Comparison of ENCODE assay signal across 17 cellular contexts in the genomic region with DNA sequence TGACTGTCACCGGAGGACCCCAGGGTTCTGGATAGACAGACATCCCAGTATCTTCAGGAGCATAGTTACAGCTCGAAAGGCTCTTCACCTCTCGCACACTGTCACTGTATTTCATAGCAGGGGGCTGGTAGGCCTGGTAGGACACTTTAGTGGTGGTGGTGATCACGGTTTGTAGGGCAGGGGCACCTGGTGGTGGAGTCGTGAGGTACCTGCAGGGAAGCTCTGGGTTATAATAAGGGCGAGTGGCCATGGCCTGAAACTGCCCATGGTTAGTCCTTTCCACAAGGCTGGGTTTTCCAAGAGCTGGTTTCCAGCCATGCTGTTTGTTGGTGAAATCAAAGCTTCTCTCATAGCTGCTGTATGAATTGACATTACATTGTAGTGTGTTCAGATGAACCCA. TPM values are rescaled to one million over a fixed set of nuclear protein-coding genes. Genes with fewer than 3 reads are reported as not detected.
A peak's percentile ranks its signal among the peaks of the same experiment; 100 is the strongest.
DNase-seq lines count a peak whose midpoint lies in the region; ATAC-seq and TF ChIP-seq lines count a peak whose summit lies in the region.
"Had no signal": no experiment of that assay in that cellular context is flagged by ENCODE, and none has a peak within 500 bp of the region (broad histone marks: within the 10 kb centered on the region; RNA-seq: fewer than 3 reads in every experiment).

No MANE protein-coding gene starts in this region.

- no peak overlapping the region for H2AK5ac ChIP-seq in H9 (ENCODE audit: insufficient read length, low read length)

- no peaks in the 10 kb centered on the region for H3K36me3 Mint-ChIP-seq in H9 (ENCODE audit: insufficient read depth in 1 of 3, low read depth in 3 of 3)
- H3K36me3 Mint-ChIP-seq in WTC11 = no peaks in the 10 kb centered on the region
- H3K36me3 Mint-ChIP-seq: CD4-positive, CD25-positive, alpha-beta regulatory T cell; CD8-positive, alpha-beta memory T cell had no signal

- TF ChIP-seq POLR2A in esophagus muscularis mucosa (IDR thresholded peaks at IDR 0.05; ENCODE audit: low read depth) = no peak

- H3K4me1 Mint-ChIP-seq in H9 (peaks cover 7 to 8% of the 10 kb centered on the region in 2 experiments), WTC11 (0 out of 2 replicates have a peak, but pooled peaks cover 4% of the 10 kb centered on the region)
- H3K4me1 Mint-ChIP-seq: CD4-positive, CD25-positive, alpha-beta regulatory T cell; CD8-positive, alpha-beta memory T cell had no signal

- no peaks in the 10 kb centered on the region for H3K9me3 Mint-ChIP-seq in H9
- H3K9me3 Mint-ChIP-seq in WTC11 = no peaks in the 10 kb centered on the region

- TF ChIP-seq CTCF in C4-2B (conservative IDR thresholded peaks at IDR 0.05) (no peak), H9 (conservative IDR thresholded peaks at IDR 0.05) (peak; percentile 29; the same call in 1 of the 3 replicates), WTC11 (IDR thresholded peaks at IDR 0.05) (no peak), esophagus muscularis mucosa (IDR thresholded peaks at IDR 0.05) (no peak)

- CTCF ChIA-PET in WTC11 (lab: Charles Lee) = interaction anchor here (0.6 to 1.7 kb wide), 4 partner anchors 13 to 396 kb away, joined by 3 to 7 read pairs (median 3); partner anchors contain the start of gene SYCP2L

- H3K27me3 ChIP-seq in H9 (ENCODE audit: insufficient read depth, low read length) (no peaks in the 10 kb centered on the region), esophagus muscularis mucosa (peaks cover 0 to under 1% (median 0%) of the 10 kb centered on the region in 4 donors)
- H3K27me3 ChIP-seq: BLaER1 had no signal

- H2BK5ac ChIP-seq in H9 (ENCODE audit: insufficient read length, low read length) = no peak overlapping the region

- peak; percentile 76 for ATAC-seq in WTC11

- no peak overlapping the region for H3K4me3 Mint-ChIP-seq in H9
- H3K4me3 Mint-ChIP-seq in WTC11 = no peak overlapping the region
- H3K4me3 Mint-ChIP-seq: CD4-positive, CD25-positive, alpha-beta regulatory T cell; CD8-positive, alpha-beta memory T cell had no signal

- no CpG with 5 or more reads among the region's 6 CpGs for WGBS in H9 (ENCODE audit: extremely low coverage, insufficient read length, low lambda C conversion rate)
- 89% methylated on average over 6 of the region's 6 CpGs for WGBS in esophagus muscularis mucosa

- no peaks in the 10 kb centered on the region for H3K23me2 ChIP-seq in H9 (ENCODE audit: insufficient read length, low read depth, low read length, poor library complexity, severe bottlenecking)

- H3K23ac ChIP-seq in H9 (ENCODE audit: insufficient read length, low read depth, low read length) = no peak overlapping the region

- no peak overlapping the region for H2BK15ac ChIP-seq in H9 (ENCODE audit: low read depth, low read length)

- H3K27me3 Mint-ChIP-seq in H9 (ENCODE audit: low read depth) (peaks cover 17% of the 10 kb centered on the region), WTC11 (ENCODE audit: low read depth) (peaks cover 12% of the 10 kb centered on the region)

- no peak overlapping the region for H3K4me3 ChIP-seq in esophagus muscularis mucosa
- H3K4me3 ChIP-seq: BLaER1 had no signal

- H2BK20ac ChIP-seq in H9 (ENCODE audit: low read depth, low read length, poor library complexity, severe bottlenecking) = no peak overlapping the region

- H2BK12ac ChIP-seq in H9 (ENCODE audit: insufficient read length, low read depth, low read length) = no peak overlapping the region

- POLR2A ChIA-PET in WTC11 (lab: Charles Lee) = no interaction called here

- H3K56ac ChIP-seq in H9 (ENCODE audit: insufficient read length, low read depth, low read length) = no peak overlapping the region

- H3T11ph ChIP-seq in H9 (ENCODE audit: low read length) = no peak overlapping the region

- H3K79me2 ChIP-seq in H9 (ENCODE audit: insufficient read depth, low read length) = no peaks in the 10 kb centered on the region

- H3K9ac ChIP-seq in H9 (ENCODE audit: extremely low read depth, insufficient read length, low read length) = no peak overlapping the region
- H3K9ac ChIP-seq: BLaER1 had no signal

- no peak for DNase-seq in H9
- DNase-seq in WTC11 (ENCODE audit: low spot score) = no peak
- DNase-seq in esophagus muscularis mucosa (ENCODE audit: extremely low spot score) = peak; percentile 42
- DNase-seq in activated effector memory CD4-positive, alpha-beta T cell treated with anti-CD3 and anti-CD28 coated beads, Interleukin-2, amount 50 U/mL, for 16 hours = no peak
- DNase-seq in amniotic stem cell (lab: John Stamatoyannopoulos, UW) = no peak
- DNase-seq in C1 segment of cervical spinal cord (lab: John Stamatoyannopoulos, UW) = no peak
- DNase-seq: 8988T; CD4-positive, CD25-positive, alpha-beta regulatory T cell; CD8-positive, alpha-beta memory T cell; COR-L47; DMS 273 treated with DMSO at 0.1 percent for 48 hours; DMS53; DND-41; EL had no signal

- peak overlapping the region; percentile 74 for H3K27ac ChIP-seq in C4-2B
- H3K27ac ChIP-seq in H9 (ENCODE audit: insufficient read length, low read depth, low read length) = no peak overlapping the region
- H3K27ac ChIP-seq in esophagus muscularis mucosa (replicated peaks in 1 of 4) = no peak overlapping the region
- H3K27ac ChIP-seq: BLaER1 had no signal

- no peak overlapping the region for H2BK120ac ChIP-seq in H9 (ENCODE audit: low read depth, low read length, poor library complexity, severe bottlenecking)

- no peak overlapping the region for H4K8ac ChIP-seq in H9 (replicated peaks; ENCODE audit: insufficient read length, low read depth, low read length)

- H4K5ac ChIP-seq in H9 (ENCODE audit: insufficient read length, low read depth, low read length) = no peak overlapping the region

- H3K79me1 ChIP-seq in H9 (ENCODE audit: insufficient read depth, low read depth, low read length, poor library complexity, severe bottlenecking) = no peaks in the 10 kb centered on the region

- no peak for TF ChIP-seq EP300 in esophagus muscularis mucosa (IDR thresholded peaks at IDR 0.05)

- H3K4me2 ChIP-seq in H9 (ENCODE audit: insufficient read depth, insufficient read length, low read length) = no peak overlapping the region
- H3K4me2 ChIP-seq: BLaER1 had no signal

- H4K20me1 ChIP-seq in H9 (ENCODE audit: control insufficient read depth, insufficient read depth, insufficient read length) = no peaks in the 10 kb centered on the region
- H4K20me1 ChIP-seq: BLaER1 had no signal

- H3K4me1 ChIP-seq in H9 (ENCODE audit: insufficient read depth, low read length) (no peaks in the 10 kb centered on the region), esophagus muscularis mucosa (no peaks in the 10 kb centered on the region)
- H3K4me1 ChIP-seq: BLaER1 had no signal

- no peak overlapping the region for H2AFZ ChIP-seq in H9 (ENCODE audit: low read length)

- H3K36me3 ChIP-seq in esophagus muscularis mucosa = no peaks in the 10 kb centered on the region
- H3K36me3 ChIP-seq: BLaER1 had no signal

- no peak overlapping the region for H4K91ac ChIP-seq in H9 (ENCODE audit: insufficient read length, low read depth, low read length)

- H3K4ac ChIP-seq in H9 (ENCODE audit: low read depth, low read length) = no peak overlapping the region

- H3K9me3 ChIP-seq in H9 (ENCODE audit: control insufficient read depth, low read depth, low read length) = no peaks in the 10 kb centered on the region
- no peaks in the 10 kb centered on the region for H3K9me3 ChIP-seq in esophagus muscularis mucosa

- no peak overlapping the region; the same call in 1 of the 2 replicates for H3K14ac ChIP-seq in H9 (ENCODE audit: insufficient read depth, low read length)

- intact Hi-C loops in esophagus muscularis mucosa (cut with DNase I) = no loop called here

- H3K27ac Mint-ChIP-seq in H9 (no peak overlapping the region), WTC11 (no peak overlapping the region)
- H3K27ac Mint-ChIP-seq: CD4-positive, CD25-positive, alpha-beta regulatory T cell; CD8-positive, alpha-beta memory T cell had no signal

- H3K18ac ChIP-seq in H9 (ENCODE audit: insufficient read length, low read depth, low read length) = no peak overlapping the region

TF ChIP-seq in WTC11, 78 proteins besides CTCF, POLR2A, EP300 and RAD21:
- TF ChIP-seq MAX (CRISPR knock-in tag; IDR thresholded peaks at IDR 0.05) = no peak
- no peak for TF ChIP-seq NFATC4 (CRISPR knock-in tag; IDR thresholded peaks at IDR 0.05)
- no peak for TF ChIP-seq E2F1 (CRISPR knock-in tag; IDR thresholded peaks at IDR 0.05)
- no peak for TF ChIP-seq IRF1 (CRISPR knock-in tag; IDR thresholded peaks at IDR 0.05)
TF ChIP-seq in WTC11: peak in this region for 0.

RNA-seq across cellular contexts. Expression of gene GCM2, which starts 7.6 kb away (rescaled TPM):
- total RNA-seq in H9 (2021) (0.11 and 0.15 TPM in 2 replicates), WTC11 (2021) (0.07 to 0.09 TPM in 2 of 3 replicates, not detected in the other), esophagus muscularis mucosa (not detected)
- total RNA-seq: A673; CD4-positive, CD25-positive, alpha-beta regulatory T cell; CD8-positive, alpha-beta memory T cell had no signal

RNA-seq across cellular contexts. Expression of gene SYCP2L, which starts 12.6 kb away (rescaled TPM):
- total RNA-seq in H9 (2021) (3.5 and 4.3 TPM in 2 replicates), WTC11 (2021) (5.4 to 6.7 TPM (median 6.3 TPM) in 3 replicates), esophagus muscularis mucosa (1 to 10 TPM in 1 of 4 donors, under 1 TPM in 3; 0.13 to 2.9 (median 0.70) TPM)
- total RNA-seq: CD4-positive, CD25-positive, alpha-beta regulatory T cell; CD8-positive, alpha-beta memory T cell had no signal

RNA-seq across cellular contexts. Expression of gene MAK, which starts 35.9 kb away (rescaled TPM):
- total RNA-seq in H9 (2021) = 0.20 TPM in 2 replicates
- 0.07 to 0.21 TPM (median 0.16 TPM) in 3 replicates for total RNA-seq in WTC11 (2021)
- total RNA-seq in esophagus muscularis mucosa = under 1 TPM in 2 of 4 donors, not detected in 2; 0.13 to 0.42 TPM
